In the genomic region with DNA sequence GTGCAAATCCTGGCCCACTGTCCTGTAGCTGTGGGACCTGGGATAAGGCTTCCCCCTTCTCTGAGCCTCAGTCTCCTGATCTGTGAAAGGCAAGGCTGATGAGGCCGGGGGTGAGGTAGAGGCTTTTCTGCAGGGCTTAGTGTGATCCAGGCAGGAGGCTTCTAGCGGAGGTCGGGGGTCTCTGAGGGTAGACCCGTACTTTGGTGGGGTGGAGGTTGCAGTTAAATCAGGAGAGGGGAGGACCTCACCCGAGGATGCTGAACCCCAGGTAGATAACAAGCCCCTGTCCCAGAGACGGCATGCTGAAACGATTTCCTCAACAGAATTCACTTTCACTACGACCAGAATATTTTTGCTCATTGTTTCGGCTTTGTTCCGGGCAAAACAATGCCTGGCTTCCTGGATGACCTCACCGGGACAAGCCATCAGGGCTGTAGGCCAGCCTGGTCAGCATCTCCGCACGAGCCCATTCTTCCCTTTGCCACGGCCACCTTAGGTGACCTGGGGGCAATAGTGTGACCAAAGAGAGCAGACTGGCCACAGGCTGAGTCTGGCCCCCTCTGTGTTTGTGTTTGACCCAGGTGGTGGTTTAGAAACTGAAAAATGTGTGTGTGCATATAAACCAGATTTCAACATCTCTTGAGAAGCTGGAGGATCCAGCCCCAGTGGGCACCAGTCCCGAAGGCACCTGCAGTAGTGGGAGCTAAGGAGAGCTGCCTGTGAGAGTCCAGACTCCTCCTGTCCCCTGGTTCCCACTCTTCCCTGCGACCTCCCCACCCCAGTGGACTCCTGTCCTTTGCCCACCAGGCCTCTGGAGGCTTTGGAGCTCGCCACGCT, we compare ENCODE assay signal across 10 cellular contexts. TPM values are rescaled to one million over a fixed set of nuclear protein-coding genes. Genes with fewer than 3 reads are reported as not detected.
DNase-seq lines count a peak whose midpoint lies in the region; ATAC-seq and TF ChIP-seq lines count a peak whose summit lies in the region.
"Had no signal": no experiment of that assay in that cellular context is flagged by ENCODE, and none has a peak within 500 bp of the region (broad histone marks: within the 10 kb centered on the region; RNA-seq: fewer than 3 reads in every experiment).

No MANE protein-coding gene starts in this region.

- peak overlapping the region; percentile 94 for H3K27ac Mint-ChIP-seq in activated B cell treated with CpG ODN at 0.5 μM for 24 hours

- TF ChIP-seq CTCF in activated B cell treated with CpG ODN at 0.5 μM for 24 hours (IDR thresholded peaks at IDR 0.05) (no peak), suprapubic skin (IDR thresholded peaks at IDR 0.05) (no peak)

- H3K4me3 ChIP-seq in suprapubic skin, result no peak overlapping the region
- H3K4me3 ChIP-seq: ovary had no signal

- POLR2A ChIA-PET in activated B cell treated with CpG ODN at 0.5 μM for 24 hours (lab: Charles Lee), result interaction anchor here (0.6 to 19.0 kb wide), 3 partner anchors 10 to 30 kb away, joined by 4 to 377 read pairs (median 4); partner anchors contain the start of gene SLC6A6

- no peak for DNase-seq in activated T-cell treated with anti-CD3 and anti-CD28 coated beads, Interleukin-2, amount 50 U/mL, for 4 hours
- no peak for DNase-seq in activated T-cell treated with anti-CD3 and anti-CD28 coated beads for 4 hours
- DNase-seq in activated B cell treated with CpG ODN at 0.5 μM for 24 hours, result no peak
- DNase-seq in suprapubic skin (ENCODE audit: low spot score in 2 of 2), result no peak
- no peak for DNase-seq in NCI-H1930 (lab: John Stamatoyannopoulos, UW)
- DNase-seq in NCI-H2107 treated with DMSO at 0.1 percent for 48 hours (lab: John Stamatoyannopoulos, UW; ENCODE audit: unreplicated experiment), result no peak
- DNase-seq: activated gamma-delta T cell, ovary had no signal

- no peaks in the 10 kb centered on the region for H3K36me3 Mint-ChIP-seq in activated T-cell treated with anti-CD3 and anti-CD28 coated beads, Interleukin-2, amount 50 U/mL, for 4 hours (ENCODE audit: insufficient read depth)
- H3K36me3 Mint-ChIP-seq in activated B cell treated with CpG ODN at 0.5 μM for 24 hours (ENCODE audit: low read depth), result peaks cover 6% of the 10 kb centered on the region

- H3K9me3 Mint-ChIP-seq in activated T-cell treated with anti-CD3 and anti-CD28 coated beads, Interleukin-2, amount 50 U/mL, for 4 hours, result no peaks in the 10 kb centered on the region
- H3K9me3 Mint-ChIP-seq in activated B cell treated with CpG ODN at 0.5 μM for 24 hours, result no peaks in the 10 kb centered on the region

- no peaks in the 10 kb centered on the region for H3K9me3 ChIP-seq in suprapubic skin
- H3K9me3 ChIP-seq: ovary had no signal

- TF ChIP-seq EP300 in suprapubic skin (IDR thresholded peaks at IDR 0.05), result no peak

- H3K27me3 Mint-ChIP-seq in activated T-cell treated with anti-CD3 and anti-CD28 coated beads, Interleukin-2, amount 50 U/mL, for 4 hours (ENCODE audit: low read depth), result no peaks in the 10 kb centered on the region
- H3K27me3 Mint-ChIP-seq in activated B cell treated with CpG ODN at 0.5 μM for 24 hours, result no peaks in the 10 kb centered on the region

- peaks cover 81% of the 10 kb centered on the region for H3K4me1 ChIP-seq in suprapubic skin

- H3K27ac ChIP-seq in layer of hippocampus (ENCODE audit: low read depth, low read length) (peak overlapping the region; percentile 8), suprapubic skin (peak overlapping the region; percentile 48)

- peaks cover 73% of the 10 kb centered on the region for H3K4me1 Mint-ChIP-seq in activated T-cell treated with anti-CD3 and anti-CD28 coated beads, Interleukin-2, amount 50 U/mL, for 4 hours (ENCODE audit: low read depth)
- H3K4me1 Mint-ChIP-seq in activated B cell treated with CpG ODN at 0.5 μM for 24 hours, result peaks cover 83% of the 10 kb centered on the region

- 59% methylated on average over 18 of the region's 18 CpGs for WGBS in suprapubic skin

- intact Hi-C loops in activated B cell treated with CpG ODN at 0.5 μM for 24 hours (cut with micrococcal nuclease), result loop anchor here (10.0 kb wide), 1 partner anchor 619 kb away; no protein-coding TSS in a partner anchor

- ATAC-seq in activated T-cell treated with anti-CD3 and anti-CD28 coated beads, Interleukin-2, amount 50 U/mL, for 4 hours, result no peak
- no peak for ATAC-seq in activated B cell treated with CpG ODN at 0.5 μM for 24 hours (ENCODE audit: low read depth)
- ATAC-seq in GM18519 (IDR thresholded peaks at IDR 0.05; ENCODE audit: low FRiP score, unreplicated experiment), result no peak

- CTCF ChIA-PET in activated B cell treated with CpG ODN at 0.5 μM for 24 hours (lab: Charles Lee), result no interaction called here

- peak overlapping the region; percentile 60 for H3K4me3 Mint-ChIP-seq in activated T-cell treated with anti-CD3 and anti-CD28 coated beads, Interleukin-2, amount 50 U/mL, for 4 hours
- no peak overlapping the region for H3K4me3 Mint-ChIP-seq in activated B cell treated with CpG ODN at 0.5 μM for 24 hours

- no peak for TF ChIP-seq POLR2A in suprapubic skin (IDR thresholded peaks at IDR 0.05)

- H3K27me3 ChIP-seq in layer of hippocampus (ENCODE audit: control insufficient read depth, insufficient read depth, low read length), result no peaks in the 10 kb centered on the region
- no peaks in the 10 kb centered on the region for H3K27me3 ChIP-seq in suprapubic skin
- H3K27me3 ChIP-seq: ovary had no signal

- no peaks in the 10 kb centered on the region for H3K36me3 ChIP-seq in suprapubic skin
- H3K36me3 ChIP-seq: ovary had no signal

RNA-seq across cellular contexts. Expression of gene SLC6A6, which starts 33.0 kb away (rescaled TPM):
- total RNA-seq in activated T-cell treated with anti-CD3 and anti-CD28 coated beads, Interleukin-2, amount 50 U/mL, for 4 hours, result 10 to 100 TPM; 47.6 to 54.2 (median 51.2) TPM
- total RNA-seq in activated B cell treated with CpG ODN at 0.5 μM for 24 hours (67.2 and 67.3 TPM in 2 replicates), suprapubic skin (100 to 1,000 TPM in 2 of 4 donors, 10 to 100 TPM in 2; 85.4 to 149 (median 102) TPM)
